1 cellular context compared by ENCODE assay signal in the genomic region with DNA sequence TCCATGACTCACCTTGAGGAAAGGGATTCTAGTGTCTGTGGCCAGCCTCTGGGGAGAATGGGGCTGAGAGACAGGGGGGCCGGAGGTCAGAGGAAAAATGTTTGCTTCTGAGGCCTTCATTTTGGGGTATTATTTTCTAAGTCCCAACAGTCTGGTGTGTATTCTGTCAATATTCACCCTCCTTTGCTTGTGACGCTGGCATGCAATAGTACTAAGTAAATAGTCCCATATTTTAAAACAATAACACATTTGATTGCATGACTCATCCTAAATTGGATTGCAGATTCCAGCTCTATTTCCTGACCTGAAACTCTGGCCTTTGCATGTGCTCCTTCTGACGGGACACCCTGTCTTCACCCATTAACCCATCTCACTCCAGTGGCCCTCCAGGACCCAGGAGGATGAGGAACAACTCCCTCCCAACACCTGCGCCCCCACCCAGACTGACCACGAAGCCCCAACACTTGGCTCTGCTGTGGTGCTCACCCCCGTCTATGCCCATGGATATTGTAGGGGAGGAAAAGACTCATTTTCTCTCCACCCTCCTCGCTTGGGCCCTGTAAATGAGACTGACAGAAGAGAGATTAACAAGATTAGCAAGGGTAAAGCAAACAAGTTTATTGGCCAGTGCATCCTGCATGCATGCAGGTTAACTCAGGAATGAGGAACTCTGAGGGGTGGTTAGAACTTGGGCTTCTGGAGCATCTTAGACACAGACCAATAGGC.
A peak's percentile ranks its signal among the peaks of the same experiment; 100 is the strongest.
TF ChIP-seq lines count a peak whose summit lies in the region.

No MANE protein-coding gene starts in this region.

TF ChIP-seq in HCT116, 20 proteins besides CTCF, POLR2A, EP300 and RAD21 (continued from another document):
- TF ChIP-seq ZBTB33 (IDR thresholded peaks at IDR 0.05; ENCODE audit: extremely low read depth, insufficient replicate concordance, low read length) (no peak), SIN3A (IDR thresholded peaks at IDR 0.05; ENCODE audit: low read depth) (no peak), YY1 (IDR thresholded peaks at IDR 0.05; ENCODE audit: extremely low read depth, insufficient replicate concordance, low read depth, low read length) (no peak), TCF7L2 (IDR thresholded peaks at IDR 0.05; ENCODE audit: borderline replicate concordance, extremely low read depth, insufficient read depth, insufficient read length) (peak; percentile 36), CBX3 (IDR thresholded peaks at IDR 0.05; ENCODE audit: low read depth) (no peak), JUND (IDR thresholded peaks at IDR 0.05) (peak; percentile 36; the same call in 1 of the 2 replicates)
- TF ChIP-seq, protein P1, sequence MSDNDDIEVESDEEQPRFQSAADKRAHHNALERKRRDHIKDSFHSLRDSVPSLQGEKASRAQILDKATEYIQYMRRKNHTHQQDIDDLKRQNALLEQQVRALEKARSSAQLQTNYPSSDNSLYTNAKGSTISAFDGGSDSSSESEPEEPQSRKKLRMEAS (IDR thresholded peaks at IDR 0.05): no peak; the same call in 1 of the 2 replicates
